In genomic region chr17:62719586-62719985, GRCh38 we compare ENCODE assay signal across 30 cellular contexts.
"Had no signal": no experiment of that assay in that cellular context is flagged by ENCODE, and none has a peak within 500 bp of the region (broad histone marks: within the 10 kb centered on the region; RNA-seq: fewer than 3 reads in every experiment).

No MANE protein-coding gene starts in this region.

- H3K9me3 Mint-ChIP-seq: activated naive CD4-positive, alpha-beta T cell treated with anti-CD3 and anti-CD28 coated beads, Interleukin-2, amount 50 U/mL, for 24 hours; activated naive CD8-positive, alpha-beta T cell treated with anti-CD3 and anti-CD28 coated beads, Interleukin-2, amount 10 ng/mL, durations not matched to agents 7 days and 5 days; activated T-cell treated with anti-CD3 and anti-CD28 coated beads, Interleukin-2, amount 50 U/mL, for 24 hours; activated T-helper 2 cell treated with anti-CD3 and anti-CD28 coated beads, Interferon-gamma antibody, Interleukin-2, Interleukin-4, amounts not matched to agents 10 μg/mL and 5 μg/mL and 100 μg/mL, durations not matched to agents 14 hours and 24 hours and 36 hours; T-helper 2 cell treated with Interferon-gamma antibody and Interleukin-4, amounts not matched to agents 5 μg/mL and 100 μg/mL, for 36 hours; WTC11 had no signal

- H3K4me3 Mint-ChIP-seq: activated CD4-positive, alpha-beta T cell treated with anti-CD3 and anti-CD28 coated beads for 36 hours; activated CD4-positive, alpha-beta T cell treated with anti-CD3 and anti-CD28 coated beads, Interleukin-2, amount 10 ng/mL, durations not matched to agents 7 days and 5 days; activated CD8-positive, alpha-beta T cell treated with anti-CD3 and anti-CD28 coated beads, Interleukin-2, amount 10 ng/mL, durations not matched to agents 7 days and 5 days; activated naive CD4-positive, alpha-beta T cell treated with anti-CD3 and anti-CD28 coated beads, Interleukin-2, amount 50 U/mL, for 24 hours; activated naive CD8-positive, alpha-beta T cell treated with anti-CD3 and anti-CD28 coated beads, Interleukin-2, amount 10 ng/mL, durations not matched to agents 7 days and 5 days; activated T-cell treated with anti-CD3 and anti-CD28 coated beads, Interleukin-2, amount 50 U/mL, for 24 hours; T-helper 2 cell treated with Interferon-gamma antibody and Interleukin-4, amounts not matched to agents 5 μg/mL and 100 μg/mL, for 36 hours; WTC11 had no signal

- DNase-seq: activated CD4-positive, alpha-beta T cell treated with anti-CD3 and anti-CD28 coated beads for 36 hours; activated CD4-positive, alpha-beta T cell treated with anti-CD3 and anti-CD28 coated beads, Interleukin-2, amount 10 ng/mL, durations not matched to agents 7 days and 5 days; activated CD4-positive, alpha-beta T cell treated with anti-CD3 and anti-CD28 coated beads, Interleukin-2, amount 50 U/mL, for 48 hours; activated CD8-positive, alpha-beta T cell treated with anti-CD3 and anti-CD28 coated beads, Interleukin-2, amount 10 ng/mL, durations not matched to agents 7 days and 5 days; activated gamma-delta T cell; activated naive CD4-positive, alpha-beta T cell treated with Interleukin-2 at 50 U/mL for 16 hours; activated naive CD8-positive, alpha-beta T cell treated with anti-CD3 and anti-CD28 coated beads, Interleukin-2, amount 10 ng/mL, durations not matched to agents 7 days and 5 days; amygdala; MM.1S; NCI-H1105; NCI-H1417 treated with DMSO at 0.1 percent for 48 hours; NCI-H187 treated with DMSO at 0.1 percent for 48 hours; NCI-H2081 treated with DMSO at 0.1 percent for 48 hours; NCI-H226; NCI-H446 treated with DMSO at 0.1 percent for 48 hours; NCI-H524; NCI-H69; PC-3; Peyer's patch; RPMI8226; SHP77 treated with DMSO at 0.1 percent for 48 hours had no signal

- H3K9me3 ChIP-seq: ascending aorta, Peyer's patch, SJSA1 had no signal

- H3K27ac ChIP-seq: ascending aorta, Peyer's patch, SJSA1 had no signal

- H3K27me3 ChIP-seq: ascending aorta, cardiac muscle cell, Peyer's patch, SJSA1 had no signal

- H3K4me1 ChIP-seq: ascending aorta, Peyer's patch had no signal

- ATAC-seq: activated CD4-positive, alpha-beta T cell treated with anti-CD3 and anti-CD28 coated beads for 36 hours; activated CD4-positive, CD25-positive, alpha-beta regulatory T cell treated with anti-CD3 and anti-CD28 coated beads, Interleukin-2, amount 50 U/mL, for 24 hours; activated CD8-positive, alpha-beta T cell treated with anti-CD3 and anti-CD28 coated beads, Interleukin-2, amount 10 ng/mL, durations not matched to agents 7 days and 5 days had no signal

- H3K36me3 ChIP-seq: ascending aorta, cardiac muscle cell, Peyer's patch, SJSA1 had no signal

- H3K27ac Mint-ChIP-seq: activated CD4-positive, alpha-beta T cell treated with anti-CD3 and anti-CD28 coated beads for 36 hours; activated CD4-positive, alpha-beta T cell treated with anti-CD3 and anti-CD28 coated beads, Interleukin-2, amount 10 ng/mL, durations not matched to agents 7 days and 5 days; activated CD8-positive, alpha-beta T cell treated with anti-CD3 and anti-CD28 coated beads, Interleukin-2, amount 10 ng/mL, durations not matched to agents 7 days and 5 days; activated naive CD4-positive, alpha-beta T cell treated with anti-CD3 and anti-CD28 coated beads, Interleukin-2, amount 50 U/mL, for 24 hours; activated naive CD8-positive, alpha-beta T cell treated with anti-CD3 and anti-CD28 coated beads, Interleukin-2, amount 10 ng/mL, durations not matched to agents 7 days and 5 days; activated T-cell treated with anti-CD3 and anti-CD28 coated beads, Interleukin-2, amount 50 U/mL, for 24 hours; activated T-helper 2 cell treated with anti-CD3 and anti-CD28 coated beads, Interferon-gamma antibody, Interleukin-2, Interleukin-4, amounts not matched to agents 10 μg/mL and 5 μg/mL and 100 μg/mL, durations not matched to agents 14 hours and 24 hours and 36 hours; T-helper 2 cell treated with Interferon-gamma antibody and Interleukin-4, amounts not matched to agents 5 μg/mL and 100 μg/mL, for 36 hours; WTC11 had no signal

- H3K36me3 Mint-ChIP-seq: activated naive CD8-positive, alpha-beta T cell treated with anti-CD3 and anti-CD28 coated beads, Interleukin-2, amount 10 ng/mL, durations not matched to agents 7 days and 5 days; WTC11 had no signal

- H3K4me3 ChIP-seq: ascending aorta, cardiac muscle cell, Peyer's patch, SJSA1 had no signal
